Comparison of ENCODE assay signal across 32 cellular contexts in genomic region chr3:129234441-129234840, GRCh38. TPM values are rescaled to one million over a fixed set of nuclear protein-coding genes. Genes with fewer than 3 reads are reported as not detected.
DNase-seq lines count a peak whose midpoint lies in the region; ATAC-seq and TF ChIP-seq lines count a peak whose summit lies in the region.
"Had no signal": no experiment of that assay in that cellular context is flagged by ENCODE, and none has a peak within 500 bp of the region (broad histone marks: within the 10 kb centered on the region; RNA-seq: fewer than 3 reads in every experiment).

No MANE protein-coding gene starts in this region.

- POLR2A ChIA-PET in activated CD8-positive, alpha-beta T cell treated with anti-CD3 and anti-CD28 coated beads, Interleukin-2, amount 10 ng/mL, durations not matched to agents 7 days and 5 days (lab: Charles Lee), result no interaction called here
- POLR2A ChIA-PET in activated CD8-positive, alpha-beta T cell treated with anti-CD3 and anti-CD28 coated beads for 36 hours (lab: Charles Lee), result no interaction called here

- H3K9me3 Mint-ChIP-seq in activated CD8-positive, alpha-beta T cell treated with anti-CD3 and anti-CD28 coated beads, Interleukin-2, amount 10 ng/mL, durations not matched to agents 7 days and 5 days (ENCODE audit: insufficient read depth), result no peaks in the 10 kb centered on the region
- no peaks in the 10 kb centered on the region for H3K9me3 Mint-ChIP-seq in activated CD8-positive, alpha-beta T cell treated with anti-CD3 and anti-CD28 coated beads for 36 hours
- no peaks in the 10 kb centered on the region for H3K9me3 Mint-ChIP-seq in stimulated activated memory B cell treated with anti-CD40 and anti-IgM and Interleukin-4, amounts not matched to agents 10 μg/mL and 1 μg/mL and 100 μg/mL, for 72 hours
- H3K9me3 Mint-ChIP-seq in immature natural killer cell, result no peaks in the 10 kb centered on the region
- H3K9me3 Mint-ChIP-seq: GM23338, neural progenitor cell had no signal

- peak overlapping the region; percentile 89; the same call in 1 of the 2 replicates for H3K27ac ChIP-seq in MM.1S (ENCODE audit: low read length)
- no peak overlapping the region for H3K27ac ChIP-seq in foreskin keratinocyte
- H3K27ac ChIP-seq in prostate gland, result no peak overlapping the region
- H3K27ac ChIP-seq: brain microvascular endothelial cell, esophagus muscularis mucosa, neural progenitor cell, parathyroid adenoma, WERI-Rb-1 had no signal

- no peak for TF ChIP-seq CTCF in activated CD8-positive, alpha-beta T cell treated with anti-CD3 and anti-CD28 coated beads for 36 hours (IDR thresholded peaks at IDR 0.05)
- TF ChIP-seq CTCF in MM.1S (IDR thresholded peaks at IDR 0.05; ENCODE audit: low read length), result no peak
- no peak for TF ChIP-seq CTCF in foreskin keratinocyte (conservative IDR thresholded peaks at IDR 0.05)
- no peak for TF ChIP-seq CTCF in prostate gland (IDR thresholded peaks at IDR 0.05)

- H3K9me3 ChIP-seq in MM.1S (replicated peaks; ENCODE audit: insufficient read depth, low read length) (no peaks in the 10 kb centered on the region), prostate gland (no peaks in the 10 kb centered on the region)
- H3K9me3 ChIP-seq: esophagus muscularis mucosa, heart right ventricle, stomach had no signal

- H3K4me2 ChIP-seq in MM.1S (ENCODE audit: low read depth, low read length), result no peak overlapping the region
- H3K4me2 ChIP-seq: GM23338, neural progenitor cell had no signal

- intact Hi-C loops in activated CD8-positive, alpha-beta T cell treated with anti-CD3 and anti-CD28 coated beads for 36 hours (cut with micrococcal nuclease), result no loop called here
- intact Hi-C loops in prostate gland (cut with DNase I), result no loop called here

- H3K4me1 Mint-ChIP-seq in activated CD8-positive, alpha-beta T cell treated with anti-CD3 and anti-CD28 coated beads, Interleukin-2, amount 10 ng/mL, durations not matched to agents 7 days and 5 days (ENCODE audit: low read depth), result peaks cover 75% of the 10 kb centered on the region
- H3K4me1 Mint-ChIP-seq in activated CD8-positive, alpha-beta T cell treated with anti-CD3 and anti-CD28 coated beads for 36 hours (ENCODE audit: low read depth), result peaks cover 26% of the 10 kb centered on the region
- H3K4me1 Mint-ChIP-seq in stimulated activated memory B cell treated with anti-CD40 and anti-IgM and Interleukin-4, amounts not matched to agents 10 μg/mL and 1 μg/mL and 100 μg/mL, for 72 hours, result peaks cover 51% of the 10 kb centered on the region
- H3K4me1 Mint-ChIP-seq in immature natural killer cell, result peaks cover 6 to 9% of the 10 kb centered on the region in 2 donors

- no peaks in the 10 kb centered on the region for H3K27me3 ChIP-seq in MM.1S (replicated peaks; ENCODE audit: insufficient read depth, low read length)
- no peaks in the 10 kb centered on the region for H3K27me3 ChIP-seq in foreskin keratinocyte
- no peaks in the 10 kb centered on the region for H3K27me3 ChIP-seq in prostate gland (replicated peaks; ENCODE audit: insufficient read depth)
- H3K27me3 ChIP-seq: brain microvascular endothelial cell, esophagus muscularis mucosa, heart right ventricle, neural progenitor cell, stomach had no signal

- no peak overlapping the region for H3K9ac ChIP-seq in MM.1S (ENCODE audit: low read length)
- H3K9ac ChIP-seq: neural progenitor cell, parathyroid adenoma had no signal

- H4K20me1 ChIP-seq in MM.1S (ENCODE audit: insufficient read depth, low read length), result no peaks in the 10 kb centered on the region

- TF ChIP-seq POLR2A in prostate gland (IDR thresholded peaks at IDR 0.05), result no peak

- CTCF ChIA-PET in activated CD8-positive, alpha-beta T cell treated with anti-CD3 and anti-CD28 coated beads, Interleukin-2, amount 10 ng/mL, durations not matched to agents 7 days and 5 days (lab: Charles Lee), result interaction anchor here (1.5 to 2.2 kb wide), 2 partner anchors 17 to 264 kb away, joined by 4 to 8 read pairs; no protein-coding TSS in a partner anchor
- CTCF ChIA-PET in activated CD8-positive, alpha-beta T cell treated with anti-CD3 and anti-CD28 coated beads for 36 hours (lab: Charles Lee), result no interaction called here

- H3K27me3 Mint-ChIP-seq in activated CD8-positive, alpha-beta T cell treated with anti-CD3 and anti-CD28 coated beads, Interleukin-2, amount 10 ng/mL, durations not matched to agents 7 days and 5 days (ENCODE audit: low read depth), result no peaks in the 10 kb centered on the region
- H3K27me3 Mint-ChIP-seq in activated CD8-positive, alpha-beta T cell treated with anti-CD3 and anti-CD28 coated beads for 36 hours, result peaks cover 3% of the 10 kb centered on the region
- no peaks in the 10 kb centered on the region for H3K27me3 Mint-ChIP-seq in stimulated activated memory B cell treated with anti-CD40 and anti-IgM and Interleukin-4, amounts not matched to agents 10 μg/mL and 1 μg/mL and 100 μg/mL, for 72 hours
- H3K27me3 Mint-ChIP-seq in immature natural killer cell (ENCODE audit: low read depth in 3 of 3), result peaks cover 0 to 7% (median 0%) of the 10 kb centered on the region in 3 donors

- H2AFZ ChIP-seq in MM.1S (ENCODE audit: low read length), result no peak overlapping the region
- H2AFZ ChIP-seq: GM23338, neural progenitor cell, parathyroid adenoma had no signal

- no peak overlapping the region for H3K4me3 Mint-ChIP-seq in activated CD8-positive, alpha-beta T cell treated with anti-CD3 and anti-CD28 coated beads, Interleukin-2, amount 10 ng/mL, durations not matched to agents 7 days and 5 days
- H3K4me3 Mint-ChIP-seq in activated CD8-positive, alpha-beta T cell treated with anti-CD3 and anti-CD28 coated beads for 36 hours, result no peak overlapping the region
- H3K4me3 Mint-ChIP-seq in stimulated activated memory B cell treated with anti-CD40 and anti-IgM and Interleukin-4, amounts not matched to agents 10 μg/mL and 1 μg/mL and 100 μg/mL, for 72 hours, result no peak overlapping the region
- no peak overlapping the region for H3K4me3 Mint-ChIP-seq in immature natural killer cell
- H3K4me3 Mint-ChIP-seq: GM23338, neural progenitor cell had no signal

- no peak overlapping the region for H3K4me3 ChIP-seq in MM.1S (ENCODE audit: low read length)
- H3K4me3 ChIP-seq in prostate gland, result no peak overlapping the region
- H3K4me3 ChIP-seq: esophagus muscularis mucosa, GM23338, heart right ventricle, neural progenitor cell, stomach had no signal

- H3K9me2 ChIP-seq in MM.1S (replicated peaks; ENCODE audit: insufficient read depth, low read length), result no peaks in the 10 kb centered on the region

- H3F3A ChIP-seq in MM.1S (ENCODE audit: insufficient read depth, low read length), result peaks cover 20% of the 10 kb centered on the region

- H3K4me1 ChIP-seq in MM.1S (ENCODE audit: low read length), result peaks cover 27% of the 10 kb centered on the region
- peaks cover 11% of the 10 kb centered on the region for H3K4me1 ChIP-seq in foreskin keratinocyte
- H3K4me1 ChIP-seq in prostate gland (replicated peaks), result no peaks in the 10 kb centered on the region
- H3K4me1 ChIP-seq: neural progenitor cell, parathyroid adenoma had no signal

- H3K79me2 ChIP-seq in MM.1S (ENCODE audit: low read length), result no peaks in the 10 kb centered on the region
- H3K79me2 ChIP-seq: parathyroid adenoma had no signal

- 89% methylated on average over 3 of the region's 3 CpGs for WGBS in prostate gland

- DNase-seq in activated CD8-positive, alpha-beta T cell treated with anti-CD3 and anti-CD28 coated beads, Interleukin-2, amount 10 ng/mL, durations not matched to agents 7 days and 5 days, result no peak
- no peak for DNase-seq in activated CD8-positive, alpha-beta T cell treated with anti-CD3 and anti-CD28 coated beads for 36 hours
- no peak for DNase-seq in MM.1S
- no peak for DNase-seq in foreskin keratinocyte
- DNase-seq in prostate gland (ENCODE audit: low spot score), result no peak
- no peak for DNase-seq in immature natural killer cell
- DNase-seq in NCI-H510A treated with DMSO at 0.1 percent for 48 hours (lab: John Stamatoyannopoulos, UW), result no peak
- DNase-seq: activated CD4-positive, alpha-beta T cell treated with anti-CD3 and anti-CD28 coated beads for 4 hours; activated naive CD4-positive, alpha-beta T cell treated with Interleukin-2 at 50 U/mL for 16 hours; AML-193; amniotic stem cell; brain microvascular endothelial cell; cerebellar nuclear complex; foreskin melanocyte; heart right ventricle; KBM-7; mammary epithelial cell; NCI-H1105; NCI-H187 treated with DMSO at 0.1 percent for 48 hours; NCI-H2171; Right ventricle myocardium superior; small intestine; stimulated activated CD4-positive, alpha-beta T cell treated with anti-CD3 and anti-CD28 coated beads, Interleukin-1b, Interleukin-23, amount 100 ng/mL, for 48 hours; stomach; T1000; WERI-Rb-1 had no signal

- H3K36me3 Mint-ChIP-seq in activated CD8-positive, alpha-beta T cell treated with anti-CD3 and anti-CD28 coated beads, Interleukin-2, amount 10 ng/mL, durations not matched to agents 7 days and 5 days (ENCODE audit: low read depth), result peaks cover 14% of the 10 kb centered on the region
- H3K36me3 Mint-ChIP-seq in activated CD8-positive, alpha-beta T cell treated with anti-CD3 and anti-CD28 coated beads for 36 hours (ENCODE audit: low read depth), result no peaks in the 10 kb centered on the region
- no peaks in the 10 kb centered on the region for H3K36me3 Mint-ChIP-seq in stimulated activated memory B cell treated with anti-CD40 and anti-IgM and Interleukin-4, amounts not matched to agents 10 μg/mL and 1 μg/mL and 100 μg/mL, for 72 hours
- H3K36me3 Mint-ChIP-seq in immature natural killer cell, result no peaks in the 10 kb centered on the region
- H3K36me3 Mint-ChIP-seq: neural progenitor cell had no signal

- peak overlapping the region; percentile 77 for H3K27ac Mint-ChIP-seq in activated CD8-positive, alpha-beta T cell treated with anti-CD3 and anti-CD28 coated beads, Interleukin-2, amount 10 ng/mL, durations not matched to agents 7 days and 5 days
- H3K27ac Mint-ChIP-seq in activated CD8-positive, alpha-beta T cell treated with anti-CD3 and anti-CD28 coated beads for 36 hours, result no peak overlapping the region
- H3K27ac Mint-ChIP-seq in stimulated activated memory B cell treated with anti-CD40 and anti-IgM and Interleukin-4, amounts not matched to agents 10 μg/mL and 1 μg/mL and 100 μg/mL, for 72 hours, result peak overlapping the region; percentile 78
- no peak overlapping the region for H3K27ac Mint-ChIP-seq in immature natural killer cell
- H3K27ac Mint-ChIP-seq: GM23338, neural progenitor cell had no signal

- no peaks in the 10 kb centered on the region for H3K36me3 ChIP-seq in MM.1S (replicated peaks; ENCODE audit: insufficient read depth, low read length)
- H3K36me3 ChIP-seq in prostate gland, result no peaks in the 10 kb centered on the region
- H3K36me3 ChIP-seq: brain microvascular endothelial cell, esophagus muscularis mucosa, heart right ventricle, neural progenitor cell, stomach, WERI-Rb-1 had no signal

- ATAC-seq in activated CD8-positive, alpha-beta T cell treated with anti-CD3 and anti-CD28 coated beads, Interleukin-2, amount 10 ng/mL, durations not matched to agents 7 days and 5 days, result no peak
- no peak for ATAC-seq in activated CD8-positive, alpha-beta T cell treated with anti-CD3 and anti-CD28 coated beads for 36 hours
- ATAC-seq in foreskin keratinocyte, result peak; percentile 29
- ATAC-seq in stimulated activated memory B cell treated with anti-CD40 and anti-IgM and Interleukin-4, amounts not matched to agents 10 μg/mL and 1 μg/mL and 100 μg/mL, for 72 hours, result no peak
- ATAC-seq: GM23338, SK-N-SH treated with all-trans-retinoic acid at 6 μM for 48 hours had no signal

RNA-seq across cellular contexts. Expression of gene COPG1, which starts 15.0 kb away (rescaled TPM):
- 100 to 1,000 TPM; 135 to 140 TPM for total RNA-seq in activated CD8-positive, alpha-beta T cell treated with anti-CD3 and anti-CD28 coated beads, Interleukin-2, amount 10 ng/mL, durations not matched to agents 7 days and 5 days
- 100 to 1,000 TPM; 114 to 118 TPM for total RNA-seq in activated CD8-positive, alpha-beta T cell treated with anti-CD3 and anti-CD28 coated beads for 36 hours
- total RNA-seq in foreskin keratinocyte (145 and 169 TPM in 2 replicates), prostate gland (100 to 1,000 TPM; 143 to 220 TPM)
- polyA plus RNA-seq in foreskin keratinocyte (104 and 117 TPM in 2 replicates), immature natural killer cell (100 to 1,000 TPM in 1 of 3 donors, 10 to 100 TPM in 2; 35.2 to 139 (median 64.6) TPM)

RNA-seq across cellular contexts. Expression of gene HMCES, which starts 44.2 kb away (rescaled TPM):
- total RNA-seq in activated CD8-positive, alpha-beta T cell treated with anti-CD3 and anti-CD28 coated beads, Interleukin-2, amount 10 ng/mL, durations not matched to agents 7 days and 5 days, result 10 to 100 TPM; 58.2 to 62.2 TPM
- 10 to 100 TPM; 54.5 to 57.8 TPM for total RNA-seq in activated CD8-positive, alpha-beta T cell treated with anti-CD3 and anti-CD28 coated beads for 36 hours
- total RNA-seq in foreskin keratinocyte, result 62.6 and 64.7 TPM in 2 replicates
- polyA plus RNA-seq in foreskin keratinocyte, result 89.4 and 92.1 TPM in 2 replicates
- total RNA-seq in prostate gland, result 10 to 100 TPM; 29.1 to 34.9 TPM
- polyA plus RNA-seq in immature natural killer cell, result 100 to 1,000 TPM in 1 of 3 donors, 10 to 100 TPM in 2; 58.6 to 111 (median 78.1) TPM

RNA-seq across cellular contexts. Expression of gene CNBP, which starts 50.7 kb away (rescaled TPM):
- 100 to 1,000 TPM; 263 to 273 TPM for total RNA-seq in activated CD8-positive, alpha-beta T cell treated with anti-CD3 and anti-CD28 coated beads, Interleukin-2, amount 10 ng/mL, durations not matched to agents 7 days and 5 days
- total RNA-seq in activated CD8-positive, alpha-beta T cell treated with anti-CD3 and anti-CD28 coated beads for 36 hours, result 100 to 1,000 TPM; 453 to 454 TPM
- total RNA-seq in foreskin keratinocyte (330 and 340 TPM in 2 replicates), prostate gland (100 to 1,000 TPM; 339 to 523 TPM)
- polyA plus RNA-seq in foreskin keratinocyte (274 and 309 TPM in 2 replicates), immature natural killer cell (1,000 to 10,000 TPM in 1 of 3 donors, 100 to 1,000 TPM in 2; 728 to 1,257 (median 878) TPM)

Comparison
In these comparisons a context has a peak if more than half of its experiments do, and no peak if none do; other contexts are left out.
1. H3K27ac Mint-ChIP-seq: peak in activated CD8-positive, alpha-beta T cell treated with anti-CD3 and anti-CD28 coated beads, Interleukin-2, amount 10 ng/mL, durations not matched to agents 7 days and 5 days (single experiment) and stimulated activated memory B cell treated with anti-CD40 and anti-IgM and Interleukin-4, amounts not matched to agents 10 μg/mL and 1 μg/mL and 100 μg/mL, for 72 hours (single experiment); none in activated CD8-positive, alpha-beta T cell treated with anti-CD3 and anti-CD28 coated beads for 36 hours (single experiment) and immature natural killer cell (0 of 6).